Comparison of ENCODE assay signal across 25 cellular contexts in genomic region chr2:99900589-99900988, GRCh38.
DNase-seq lines count a peak whose midpoint lies in the region; ATAC-seq, FAIRE-seq and TF ChIP-seq lines count a peak whose summit lies in the region.
"Had no signal": no experiment of that assay in that cellular context is flagged by ENCODE, and none has a peak within 500 bp of the region (broad histone marks: within the 10 kb centered on the region; RNA-seq: fewer than 3 reads in every experiment).

No MANE protein-coding gene starts in this region.

- POLR2A ChIA-PET in activated CD4-positive, alpha-beta memory T cell treated with anti-CD3 and anti-CD28 coated beads, Interleukin-2, amount 10 ng/mL, durations not matched to agents 7 days and 5 days (lab: Charles Lee) = no interaction called here

- no peaks in the 10 kb centered on the region for H3K27me3 Mint-ChIP-seq in endodermal cell (ENCODE audit: insufficient read depth)
- no peaks in the 10 kb centered on the region for H3K27me3 Mint-ChIP-seq in activated CD4-positive, alpha-beta memory T cell treated with anti-CD3 and anti-CD28 coated beads, Interleukin-2, amount 10 ng/mL, durations not matched to agents 7 days and 5 days

- no peaks in the 10 kb centered on the region for H3K9me3 ChIP-seq in endodermal cell (ENCODE audit: control insufficient read depth, low read length)
- no peaks in the 10 kb centered on the region for H3K9me3 ChIP-seq in right cardiac atrium (ENCODE audit: control insufficient read depth, low read length)
- no peaks in the 10 kb centered on the region for H3K9me3 ChIP-seq in pancreas
- H3K9me3 ChIP-seq: BLaER1 treated with 17β-estradiol and CSF1 and Interleukin-3, amounts not matched to agents 10 nM and 100 nM; HAP-1; upper lobe of left lung had no signal

- H3K27me3 ChIP-seq in endodermal cell (ENCODE audit: control insufficient read depth, insufficient read depth, low read length, poor library complexity, severe bottlenecking) (no peaks in the 10 kb centered on the region), right cardiac atrium (ENCODE audit: control insufficient read depth, insufficient read depth) (no peaks in the 10 kb centered on the region), pancreas (no peaks in the 10 kb centered on the region)
- H3K27me3 ChIP-seq: BLaER1 treated with 17β-estradiol and CSF1 and Interleukin-3, amounts not matched to agents 10 nM and 100 nM; upper lobe of left lung had no signal

- H3K9ac ChIP-seq in endodermal cell (ENCODE audit: extremely low read depth, low read length, poor library complexity, severe bottlenecking) = no peak overlapping the region
- H3K9ac ChIP-seq: BLaER1 treated with 17β-estradiol and CSF1 and Interleukin-3, amounts not matched to agents 10 nM and 100 nM had no signal

- intact Hi-C loops in right cardiac atrium (cut with DNase I) (no loop called here), pancreas (cut with DNase I) (no loop called here)

- H3K4me1 Mint-ChIP-seq in endodermal cell = peaks cover 8% of the 10 kb centered on the region
- H3K4me1 Mint-ChIP-seq in activated CD4-positive, alpha-beta memory T cell treated with anti-CD3 and anti-CD28 coated beads, Interleukin-2, amount 10 ng/mL, durations not matched to agents 7 days and 5 days = no peaks in the 10 kb centered on the region

- no peak overlapping the region for H3K27ac Mint-ChIP-seq in endodermal cell
- H3K27ac Mint-ChIP-seq in activated CD4-positive, alpha-beta memory T cell treated with anti-CD3 and anti-CD28 coated beads, Interleukin-2, amount 10 ng/mL, durations not matched to agents 7 days and 5 days = no peak overlapping the region
- H3K27ac Mint-ChIP-seq: T-helper 1 cell treated with Interleukin-12 subunit alpha and Interleukin-12 subunit beta and Interleukin-4 antibody, amounts not matched to agents 30 μg/mL and 1 μg/mL, for 36 hours had no signal

- DNase-seq in C1 segment of cervical spinal cord (lab: John Stamatoyannopoulos, UW) (peak in 10 of 14 donors; percentile 7 to 79 (median 43)), endodermal cell (no peak), right cardiac atrium (no peak), pancreas (peak in 1 of 6 donors; percentile 14), NCI-H1694 (lab: John Stamatoyannopoulos, UW) (no peak)
- no peak for DNase-seq in activated CD4-positive, alpha-beta memory T cell treated with anti-CD3 and anti-CD28 coated beads, Interleukin-2, amount 10 ng/mL, durations not matched to agents 7 days and 5 days
- DNase-seq: ACHN; activated CD4-positive, alpha-beta T cell treated with anti-CD3 and anti-CD28 coated beads for 48 hours; activated naive CD4-positive, alpha-beta T cell; activated T-cell treated with anti-CD3 and anti-CD28 coated beads, Interleukin-2, amount 50 U/mL, for 48 hours; IMR-90; NCI-H1105; NCI-H2029 treated with DMSO at 0.1 percent for 48 hours; NCI-H345; NCI-H82; RPMI8226; upper lobe of left lung had no signal

- H3K4me3 ChIP-seq in endodermal cell (ENCODE audit: low read length) (no peak overlapping the region), right cardiac atrium (ENCODE audit: low read length) (no peak overlapping the region), pancreas (no peak overlapping the region)
- H3K4me3 ChIP-seq: BLaER1 treated with 17β-estradiol and CSF1 and Interleukin-3, amounts not matched to agents 10 nM and 100 nM; HAP-1; SK-N-MC; upper lobe of left lung had no signal

- no peaks in the 10 kb centered on the region for H3K9me3 Mint-ChIP-seq in endodermal cell
- no peaks in the 10 kb centered on the region for H3K9me3 Mint-ChIP-seq in activated CD4-positive, alpha-beta memory T cell treated with anti-CD3 and anti-CD28 coated beads, Interleukin-2, amount 10 ng/mL, durations not matched to agents 7 days and 5 days
- H3K9me3 Mint-ChIP-seq: T-helper 1 cell treated with Interleukin-12 subunit alpha and Interleukin-12 subunit beta and Interleukin-4 antibody, amounts not matched to agents 30 μg/mL and 1 μg/mL, for 36 hours had no signal

- CTCF ChIA-PET in activated CD4-positive, alpha-beta memory T cell treated with anti-CD3 and anti-CD28 coated beads, Interleukin-2, amount 10 ng/mL, durations not matched to agents 7 days and 5 days (lab: Charles Lee) = no interaction called here

- ATAC-seq in right cardiac atrium (peak; percentile 63 to 76), pancreas (peak in 3 of 4 donors; percentile 60 to 79 (median 73)), HG03097 (IDR thresholded peaks at IDR 0.05; ENCODE audit: low FRiP score, unreplicated experiment) (no peak), GM21447 (IDR thresholded peaks at IDR 0.05; ENCODE audit: unreplicated experiment) (no peak)

- FAIRE-seq in pancreas (lab: Jason Lieb, UNC) = no peak
- FAIRE-seq: bronchial epithelial cell, GM12892 had no signal

- H3K4me3 Mint-ChIP-seq in endodermal cell = no peak overlapping the region
- no peak overlapping the region for H3K4me3 Mint-ChIP-seq in activated CD4-positive, alpha-beta memory T cell treated with anti-CD3 and anti-CD28 coated beads, Interleukin-2, amount 10 ng/mL, durations not matched to agents 7 days and 5 days
- H3K4me3 Mint-ChIP-seq: T-helper 1 cell treated with Interleukin-12 subunit alpha and Interleukin-12 subunit beta and Interleukin-4 antibody, amounts not matched to agents 30 μg/mL and 1 μg/mL, for 36 hours had no signal

- peak overlapping the region; percentile 95 for H3K27ac ChIP-seq in endodermal cell (ENCODE audit: low read depth, low read length)
- H3K27ac ChIP-seq in right cardiac atrium (ENCODE audit: low read length) = peak overlapping the region; percentile 48
- H3K27ac ChIP-seq in pancreas = no peak overlapping the region
- H3K27ac ChIP-seq: BLaER1 treated with 17β-estradiol and CSF1 and Interleukin-3, amounts not matched to agents 10 nM and 100 nM; SK-N-MC; upper lobe of left lung had no signal

- H3K4me1 ChIP-seq in endodermal cell (ENCODE audit: control insufficient read depth, insufficient read depth, low read length) (no peaks in the 10 kb centered on the region), right cardiac atrium (ENCODE audit: control insufficient read depth, insufficient read depth, low read length) (peaks cover 5% of the 10 kb centered on the region), pancreas (peaks cover 0 to 6% (median 0%) of the 10 kb centered on the region in 3 donors)
- H3K4me1 ChIP-seq: HAP-1 had no signal

- no peak for TF ChIP-seq CTCF in endodermal cell (conservative IDR thresholded peaks at IDR 0.05)
- TF ChIP-seq CTCF in pancreas (IDR thresholded peaks at IDR 0.05) = no peak

- H3K36me3 ChIP-seq in endodermal cell (ENCODE audit: control insufficient read depth, insufficient read depth, low read length) (no peaks in the 10 kb centered on the region), pancreas (no peaks in the 10 kb centered on the region)
- H3K36me3 ChIP-seq: HAP-1, upper lobe of left lung had no signal

- no peaks in the 10 kb centered on the region for H3K36me3 Mint-ChIP-seq in endodermal cell (ENCODE audit: low read depth)
- H3K36me3 Mint-ChIP-seq in activated CD4-positive, alpha-beta memory T cell treated with anti-CD3 and anti-CD28 coated beads, Interleukin-2, amount 10 ng/mL, durations not matched to agents 7 days and 5 days (ENCODE audit: low read depth) = no peaks in the 10 kb centered on the region

- 81 to 93% methylated on average over 6 to 8 of the region's 8 CpGs for WGBS in endodermal cell (ENCODE audit: insufficient coverage in 1 of 2, insufficient read length in 1 of 2), 2 experiments
- WGBS in right cardiac atrium = 87% methylated on average over 8 of the region's 8 CpGs
- WGBS in pancreas, 2 donors = 77 to 83% methylated on average over 8 of the region's 8 CpGs

Comparison
In these comparisons a context has a peak if more than half of its experiments do, and no peak if none do; other contexts are left out.
1. DNase-seq: peak in C1 segment of cervical spinal cord (10 of 14); none in endodermal cell (single experiment), right cardiac atrium (0 of 3), NCI-H1694 (single experiment) and activated CD4-positive, alpha-beta memory T cell treated with anti-CD3 and anti-CD28 coated beads, Interleukin-2, amount 10 ng/mL, durations not matched to agents 7 days and 5 days (single experiment).
2. H3K27ac ChIP-seq: peak in endodermal cell (single experiment) and right cardiac atrium (single experiment); none in pancreas (0 of 4).
3. ATAC-seq: peak in right cardiac atrium (2 of 2) and pancreas (3 of 4); none in HG03097 (single experiment) and GM21447 (single experiment).